ENCODE assay signal across 1 cellular context in the genomic region with DNA sequence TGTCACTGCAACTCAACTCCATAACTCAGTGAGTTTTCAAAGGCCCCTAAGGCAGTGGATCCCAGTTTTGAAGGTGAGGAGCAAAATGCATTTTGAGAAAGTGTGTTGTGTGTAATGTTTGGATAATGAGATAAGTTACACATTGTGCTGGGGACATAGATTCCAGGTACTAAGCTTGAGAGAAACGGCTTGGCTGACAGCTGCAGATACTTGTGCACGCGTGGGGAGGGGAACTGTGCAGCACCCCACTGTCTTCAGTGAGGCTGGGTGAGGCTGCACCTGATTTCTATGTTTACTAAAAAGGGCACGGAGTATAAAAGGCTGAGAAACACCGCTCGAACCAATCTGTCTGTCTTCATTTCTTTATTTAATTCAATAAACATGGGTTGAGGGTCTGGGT.
TF ChIP-seq lines count a peak whose summit lies in the region.

No MANE protein-coding gene starts in this region.

TF ChIP-seq in H1, 55 proteins besides CTCF, POLR2A, EP300 and RAD21 (continued from another document):
- TF ChIP-seq, protein P1, sequence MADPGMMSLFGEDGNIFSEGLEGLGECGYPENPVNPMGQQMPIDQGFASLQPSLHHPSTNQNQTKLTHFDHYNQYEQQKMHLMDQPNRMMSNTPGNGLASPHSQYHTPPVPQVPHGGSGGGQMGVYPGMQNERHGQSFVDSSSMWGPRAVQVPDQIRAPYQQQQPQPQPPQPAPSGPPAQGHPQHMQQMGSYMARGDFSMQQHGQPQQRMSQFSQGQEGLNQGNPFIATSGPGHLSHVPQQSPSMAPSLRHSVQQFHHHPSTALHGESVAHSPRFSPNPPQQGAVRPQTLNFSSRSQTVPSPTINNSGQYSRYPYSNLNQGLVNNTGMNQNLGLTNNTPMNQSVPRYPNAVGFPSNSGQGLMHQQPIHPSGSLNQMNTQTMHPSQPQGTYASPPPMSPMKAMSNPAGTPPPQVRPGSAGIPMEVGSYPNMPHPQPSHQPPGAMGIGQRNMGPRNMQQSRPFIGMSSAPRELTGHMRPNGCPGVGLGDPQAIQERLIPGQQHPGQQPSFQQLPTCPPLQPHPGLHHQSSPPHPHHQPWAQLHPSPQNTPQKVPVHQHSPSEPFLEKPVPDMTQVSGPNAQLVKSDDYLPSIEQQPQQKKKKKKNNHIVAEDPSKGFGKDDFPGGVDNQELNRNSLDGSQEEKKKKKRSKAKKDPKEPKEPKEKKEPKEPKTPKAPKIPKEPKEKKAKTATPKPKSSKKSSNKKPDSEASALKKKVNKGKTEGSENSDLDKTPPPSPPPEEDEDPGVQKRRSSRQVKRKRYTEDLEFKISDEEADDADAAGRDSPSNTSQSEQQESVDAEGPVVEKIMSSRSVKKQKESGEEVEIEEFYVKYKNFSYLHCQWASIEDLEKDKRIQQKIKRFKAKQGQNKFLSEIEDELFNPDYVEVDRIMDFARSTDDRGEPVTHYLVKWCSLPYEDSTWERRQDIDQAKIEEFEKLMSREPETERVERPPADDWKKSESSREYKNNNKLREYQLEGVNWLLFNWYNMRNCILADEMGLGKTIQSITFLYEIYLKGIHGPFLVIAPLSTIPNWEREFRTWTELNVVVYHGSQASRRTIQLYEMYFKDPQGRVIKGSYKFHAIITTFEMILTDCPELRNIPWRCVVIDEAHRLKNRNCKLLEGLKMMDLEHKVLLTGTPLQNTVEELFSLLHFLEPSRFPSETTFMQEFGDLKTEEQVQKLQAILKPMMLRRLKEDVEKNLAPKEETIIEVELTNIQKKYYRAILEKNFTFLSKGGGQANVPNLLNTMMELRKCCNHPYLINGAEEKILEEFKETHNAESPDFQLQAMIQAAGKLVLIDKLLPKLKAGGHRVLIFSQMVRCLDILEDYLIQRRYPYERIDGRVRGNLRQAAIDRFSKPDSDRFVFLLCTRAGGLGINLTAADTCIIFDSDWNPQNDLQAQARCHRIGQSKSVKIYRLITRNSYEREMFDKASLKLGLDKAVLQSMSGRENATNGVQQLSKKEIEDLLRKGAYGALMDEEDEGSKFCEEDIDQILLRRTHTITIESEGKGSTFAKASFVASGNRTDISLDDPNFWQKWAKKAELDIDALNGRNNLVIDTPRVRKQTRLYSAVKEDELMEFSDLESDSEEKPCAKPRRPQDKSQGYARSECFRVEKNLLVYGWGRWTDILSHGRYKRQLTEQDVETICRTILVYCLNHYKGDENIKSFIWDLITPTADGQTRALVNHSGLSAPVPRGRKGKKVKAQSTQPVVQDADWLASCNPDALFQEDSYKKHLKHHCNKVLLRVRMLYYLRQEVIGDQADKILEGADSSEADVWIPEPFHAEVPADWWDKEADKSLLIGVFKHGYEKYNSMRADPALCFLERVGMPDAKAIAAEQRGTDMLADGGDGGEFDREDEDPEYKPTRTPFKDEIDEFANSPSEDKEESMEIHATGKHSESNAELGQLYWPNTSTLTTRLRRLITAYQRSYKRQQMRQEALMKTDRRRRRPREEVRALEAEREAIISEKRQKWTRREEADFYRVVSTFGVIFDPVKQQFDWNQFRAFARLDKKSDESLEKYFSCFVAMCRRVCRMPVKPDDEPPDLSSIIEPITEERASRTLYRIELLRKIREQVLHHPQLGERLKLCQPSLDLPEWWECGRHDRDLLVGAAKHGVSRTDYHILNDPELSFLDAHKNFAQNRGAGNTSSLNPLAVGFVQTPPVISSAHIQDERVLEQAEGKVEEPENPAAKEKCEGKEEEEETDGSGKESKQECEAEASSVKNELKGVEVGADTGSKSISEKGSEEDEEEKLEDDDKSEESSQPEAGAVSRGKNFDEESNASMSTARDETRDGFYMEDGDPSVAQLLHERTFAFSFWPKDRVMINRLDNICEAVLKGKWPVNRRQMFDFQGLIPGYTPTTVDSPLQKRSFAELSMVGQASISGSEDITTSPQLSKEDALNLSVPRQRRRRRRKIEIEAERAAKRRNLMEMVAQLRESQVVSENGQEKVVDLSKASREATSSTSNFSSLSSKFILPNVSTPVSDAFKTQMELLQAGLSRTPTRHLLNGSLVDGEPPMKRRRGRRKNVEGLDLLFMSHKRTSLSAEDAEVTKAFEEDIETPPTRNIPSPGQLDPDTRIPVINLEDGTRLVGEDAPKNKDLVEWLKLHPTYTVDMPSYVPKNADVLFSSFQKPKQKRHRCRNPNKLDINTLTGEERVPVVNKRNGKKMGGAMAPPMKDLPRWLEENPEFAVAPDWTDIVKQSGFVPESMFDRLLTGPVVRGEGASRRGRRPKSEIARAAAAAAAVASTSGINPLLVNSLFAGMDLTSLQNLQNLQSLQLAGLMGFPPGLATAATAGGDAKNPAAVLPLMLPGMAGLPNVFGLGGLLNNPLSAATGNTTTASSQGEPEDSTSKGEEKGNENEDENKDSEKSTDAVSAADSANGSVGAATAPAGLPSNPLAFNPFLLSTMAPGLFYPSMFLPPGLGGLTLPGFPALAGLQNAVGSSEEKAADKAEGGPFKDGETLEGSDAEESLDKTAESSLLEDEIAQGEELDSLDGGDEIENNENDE (IDR thresholded peaks at IDR 0.05; ENCODE audit: insufficient replicate concordance, low read length) = no peak
- TF ChIP-seq EZH2 (IDR thresholded peaks at IDR 0.05; ENCODE audit: low read depth, low read length, severe bottlenecking) = no peak
- no peak for TF ChIP-seq ZNF274 (IDR thresholded peaks at IDR 0.05; ENCODE audit: borderline replicate concordance, extremely low read depth, low read length)
